Comparison of ENCODE assay signal across 1 cellular context in genomic region chr19:3183721-3184641, GRCh38.
A peak's percentile ranks its signal among the peaks of the same experiment; 100 is the strongest.
TF ChIP-seq lines count a peak whose summit lies in the region.

No MANE protein-coding gene starts in this region.

TF ChIP-seq in HEK293, 187 proteins besides CTCF, POLR2A, EP300 and RAD21 (continued from another document):
- TF ChIP-seq ZNF600 (tag by site-specific recombination; IDR thresholded peaks at IDR 0.05) (no peak), ZNF280D (tag by site-specific recombination; IDR thresholded peaks at IDR 0.05) (peak; percentile 74), ZNF76 (tag by site-specific recombination; IDR thresholded peaks at IDR 0.05; ENCODE audit: borderline replicate concordance, low read depth) (0 out of 2 replicates have a peak, but pooled peaks have one; percentile 15), ZNF639 (tag by site-specific recombination; IDR thresholded peaks at IDR 0.05) (peak; percentile 53), ZNF404 (tag by site-specific recombination; IDR thresholded peaks at IDR 0.05) (no peak), ZNF433 (tag by site-specific recombination; IDR thresholded peaks at IDR 0.05; ENCODE audit: low read depth) (no peak), SP7 (tag by site-specific recombination; IDR thresholded peaks at IDR 0.05) (peak; percentile 22; the same call in 1 of the 2 replicates), ZNF580 (tag by site-specific recombination; IDR thresholded peaks at IDR 0.05) (peak; percentile 83; the same call in 1 of the 2 replicates), ZXDB (tag by site-specific recombination; IDR thresholded peaks at IDR 0.05) (0 out of 2 replicates have a peak, but pooled peaks have one; percentile 15)
